10 cellular contexts compared by ENCODE assay signal in the genomic region with DNA sequence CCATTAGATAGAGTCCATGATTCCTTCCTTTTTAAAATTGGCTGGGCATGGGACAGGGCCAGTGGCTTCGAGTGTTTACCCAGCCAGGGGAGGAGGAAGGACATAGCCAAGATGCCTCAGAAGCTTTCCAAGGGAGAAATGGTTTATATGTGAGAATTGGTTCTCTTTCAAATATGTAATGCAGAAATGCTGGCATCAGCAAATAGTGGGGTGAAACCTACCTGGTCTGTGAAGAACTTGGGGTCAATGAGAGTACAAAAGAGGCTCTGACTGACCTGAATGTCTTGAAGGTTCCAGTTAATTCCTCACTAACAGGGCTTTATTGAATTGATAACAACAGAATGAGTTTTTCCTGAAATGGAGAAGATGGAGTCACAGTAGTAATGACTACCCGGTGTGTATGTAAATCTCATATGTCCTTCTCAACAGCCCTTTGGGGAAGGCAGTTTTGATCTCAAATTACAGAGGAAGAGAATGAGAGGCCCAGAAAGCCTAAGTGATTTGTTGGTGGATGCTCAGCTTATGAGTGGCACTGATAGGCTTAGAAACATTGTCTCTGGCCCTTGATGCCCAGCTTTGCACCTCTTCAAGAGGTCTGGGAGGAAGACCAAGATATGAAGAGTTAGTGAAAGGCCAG. TPM values are rescaled to one million over a fixed set of nuclear protein-coding genes. Genes with fewer than 3 reads are reported as not detected.
DNase-seq lines count a peak whose midpoint lies in the region; ATAC-seq and TF ChIP-seq lines count a peak whose summit lies in the region.
"Had no signal": no experiment of that assay in that cellular context is flagged by ENCODE, and none has a peak within 500 bp of the region (broad histone marks: within the 10 kb centered on the region; RNA-seq: fewer than 3 reads in every experiment).

No MANE protein-coding gene starts in this region.

- ATAC-seq in activated CD8-positive, alpha-beta memory T cell treated with anti-CD3 and anti-CD28 coated beads, Interleukin-2, amount 10 ng/mL, durations not matched to agents 7 days and 5 days, result no peak
- ATAC-seq in PC-3 (no peak), GM19455 (IDR thresholded peaks at IDR 0.05; ENCODE audit: unreplicated experiment) (no peak)
- no peak for ATAC-seq in effector memory CD8-positive, alpha-beta T cell (replicated peaks)

- no peak for DNase-seq in activated CD8-positive, alpha-beta memory T cell treated with anti-CD3 and anti-CD28 coated beads, Interleukin-2, amount 10 ng/mL, durations not matched to agents 7 days and 5 days
- DNase-seq in activated CD8-positive, alpha-beta memory T cell treated with anti-CD3 and anti-CD28 coated beads, Interleukin-2, amount 50 U/mL, for 48 hours, result no peak
- DNase-seq in PC-3 (no peak), smooth muscle cell (lab: John Stamatoyannopoulos, UW; ENCODE audit: unreplicated experiment) (no peak), KBM-7 (no peak), GM23248 (no peak)
- DNase-seq in effector memory CD8-positive, alpha-beta T cell, result no peak
- DNase-seq: amniotic stem cell had no signal

- H3K9me3 Mint-ChIP-seq in activated CD8-positive, alpha-beta memory T cell treated with anti-CD3 and anti-CD28 coated beads, Interleukin-2, amount 10 ng/mL, durations not matched to agents 7 days and 5 days (ENCODE audit: low read depth), result no peaks in the 10 kb centered on the region
- H3K9me3 Mint-ChIP-seq in effector memory CD8-positive, alpha-beta T cell, result no peaks in the 10 kb centered on the region
- H3K9me3 Mint-ChIP-seq: IgD-negative memory B cell had no signal

- H3K9ac ChIP-seq in PC-3 (ENCODE audit: low read length) (no peak overlapping the region), smooth muscle cell (ENCODE audit: low read depth) (peak overlapping the region; percentile 100), GM23248 (no peak overlapping the region)

- H4K20me1 ChIP-seq in PC-3 (ENCODE audit: low read length) (peaks cover 66% of the 10 kb centered on the region), smooth muscle cell (ENCODE audit: low read depth) (peaks cover 74% of the 10 kb centered on the region), GM23248 (ENCODE audit: insufficient read depth) (no peaks in the 10 kb centered on the region)

- H3K9me2 ChIP-seq in PC-3 (replicated peaks; ENCODE audit: low read length) (no peaks in the 10 kb centered on the region), GM23248 (ENCODE audit: insufficient read depth) (no peaks in the 10 kb centered on the region)

- peaks cover 34% of the 10 kb centered on the region for H3K36me3 Mint-ChIP-seq in activated CD8-positive, alpha-beta memory T cell treated with anti-CD3 and anti-CD28 coated beads, Interleukin-2, amount 10 ng/mL, durations not matched to agents 7 days and 5 days
- H3K36me3 Mint-ChIP-seq in effector memory CD8-positive, alpha-beta T cell (ENCODE audit: insufficient read depth), result peaks cover 28% of the 10 kb centered on the region
- H3K36me3 Mint-ChIP-seq: IgD-negative memory B cell had no signal

- H3K27ac ChIP-seq in PC-3 (ENCODE audit: low read length) (no peak overlapping the region), smooth muscle cell (ENCODE audit: low read depth) (peak overlapping the region; percentile 96), GM23248 (no peak overlapping the region)

- 33% methylated on average over 2 of the region's 2 CpGs for WGBS in smooth muscle cell (ENCODE audit: low lambda C conversion rate)
- 97 to 100% methylated on average over 2 of the region's 2 CpGs for WGBS in GM23248 (ENCODE audit: low coverage in 1 of 2, low lambda C conversion rate in 2 of 2, missing lambda C conversion rate in 2 of 2), 2 experiments

- no TSS peak for BruUV-seq in PC-3 (replicated peaks; lab: Mats Ljungman, UMichigan)

- POLR2A ChIA-PET in PC-3 (lab: Charles Lee; ENCODE audit: unreplicated experiment), result interaction anchor here (0.6 to 0.7 kb wide), 2 partner anchors 126 to 139 kb away, joined by 6 to 7 read pairs; no protein-coding TSS in a partner anchor

- H3K4me2 ChIP-seq in PC-3 (ENCODE audit: low read length) (peak overlapping the region; percentile 87), smooth muscle cell (peak overlapping the region; percentile 97), GM23248 (ENCODE audit: unreplicated experiment) (no peak overlapping the region)

- H3K27ac Mint-ChIP-seq in activated CD8-positive, alpha-beta memory T cell treated with anti-CD3 and anti-CD28 coated beads, Interleukin-2, amount 10 ng/mL, durations not matched to agents 7 days and 5 days, result no peak overlapping the region
- H3K27ac Mint-ChIP-seq in effector memory CD8-positive, alpha-beta T cell, result no peak overlapping the region
- H3K27ac Mint-ChIP-seq: IgD-negative memory B cell had no signal

- no peak for TF ChIP-seq CTCF in PC-3 (conservative IDR thresholded peaks at IDR 0.05; ENCODE audit: low read depth, low read length)
- no peak for TF ChIP-seq CTCF in smooth muscle cell (IDR thresholded peaks at IDR 0.05; ENCODE audit: borderline replicate concordance, insufficient read depth, poor library complexity, severe bottlenecking)

- CTCF ChIA-PET in activated CD8-positive, alpha-beta memory T cell treated with anti-CD3 and anti-CD28 coated beads, Interleukin-2, amount 10 ng/mL, durations not matched to agents 7 days and 5 days (lab: Charles Lee), result interaction anchor here (0.9 to 3.0 kb wide), 5 partner anchors 54 to 180 kb away, joined by 3 to 17 read pairs (median 6); no protein-coding TSS in a partner anchor
- CTCF ChIA-PET in PC-3 (lab: Charles Lee), result no interaction called here

- H3K4me3 Mint-ChIP-seq in activated CD8-positive, alpha-beta memory T cell treated with anti-CD3 and anti-CD28 coated beads, Interleukin-2, amount 10 ng/mL, durations not matched to agents 7 days and 5 days, result peak overlapping the region; percentile 90
- peak overlapping the region; percentile 25 to 94 for H3K4me3 Mint-ChIP-seq in effector memory CD8-positive, alpha-beta T cell

- H3K36me3 ChIP-seq in PC-3 (ENCODE audit: low read depth, low read length) (peaks cover 16% of the 10 kb centered on the region), smooth muscle cell (ENCODE audit: low read depth) (no peaks in the 10 kb centered on the region), GM23248 (ENCODE audit: low read depth) (no peaks in the 10 kb centered on the region)

- peaks cover 13% of the 10 kb centered on the region for H3K27me3 Mint-ChIP-seq in activated CD8-positive, alpha-beta memory T cell treated with anti-CD3 and anti-CD28 coated beads, Interleukin-2, amount 10 ng/mL, durations not matched to agents 7 days and 5 days
- peaks cover 32 to 37% of the 10 kb centered on the region in 2 donors for H3K27me3 Mint-ChIP-seq in effector memory CD8-positive, alpha-beta T cell

- H3K9me3 ChIP-seq in PC-3 (ENCODE audit: low read length) (no peaks in the 10 kb centered on the region), smooth muscle cell (replicated peaks; ENCODE audit: low read depth) (no peaks in the 10 kb centered on the region), GM23248 (ENCODE audit: low read depth) (no peaks in the 10 kb centered on the region)

- intact Hi-C loops in PC-3 (cut with micrococcal nuclease), result no loop called here

- peaks cover 60% of the 10 kb centered on the region for H3K4me1 Mint-ChIP-seq in activated CD8-positive, alpha-beta memory T cell treated with anti-CD3 and anti-CD28 coated beads, Interleukin-2, amount 10 ng/mL, durations not matched to agents 7 days and 5 days
- peaks cover 22% of the 10 kb centered on the region in 2 donors for H3K4me1 Mint-ChIP-seq in effector memory CD8-positive, alpha-beta T cell (ENCODE audit: low read depth in 2 of 2)

- H2AFZ ChIP-seq in PC-3 (ENCODE audit: low read length) (no peak overlapping the region), smooth muscle cell (ENCODE audit: low read depth) (no peak overlapping the region), GM23248 (no peak overlapping the region)

- H3K27me3 ChIP-seq in PC-3 (ENCODE audit: low read length) (peaks cover 18% of the 10 kb centered on the region), smooth muscle cell (ENCODE audit: low read depth) (no peaks in the 10 kb centered on the region), GM23248 (replicated peaks; ENCODE audit: insufficient read depth) (peaks cover 19% of the 10 kb centered on the region)

- in situ Hi-C loops in KBM-7 (cut with MboI; ENCODE audit: low pct_unique_long_range_greater_than_20kb, low sequenced_read_pairs) (no loop called here), GM23248 (cut with MboI) (no loop called here)

- peaks cover 35% of the 10 kb centered on the region for H3K4me1 ChIP-seq in PC-3 (ENCODE audit: insufficient read depth, low read length)
- peaks cover 22% of the 10 kb centered on the region for H3K4me1 ChIP-seq in smooth muscle cell (ENCODE audit: low read depth)
- peaks cover 23% of the 10 kb centered on the region for H3K4me1 ChIP-seq in GM23248 (ENCODE audit: insufficient read depth)

- H3K79me2 ChIP-seq in PC-3 (ENCODE audit: low read length), result peaks cover 36% of the 10 kb centered on the region
- H3K79me2 ChIP-seq in smooth muscle cell (ENCODE audit: low read depth), result peaks cover 42% of the 10 kb centered on the region
- H3K79me2 ChIP-seq in GM23248 (ENCODE audit: insufficient read depth), result 0 out of 2 replicates have a peak, but pooled peaks cover 6% of the 10 kb centered on the region

- H3K4me3 ChIP-seq in PC-3 (ENCODE audit: low read length) (peak overlapping the region; percentile 83), smooth muscle cell (peak overlapping the region; percentile 97), GM23248 (no peak overlapping the region)

- no peaks in the 10 kb centered on the region for H3F3A ChIP-seq in PC-3 (ENCODE audit: low read length, unreplicated experiment)
- peaks cover 39% of the 10 kb centered on the region for H3F3A ChIP-seq in smooth muscle cell (ENCODE audit: low read depth)
- H3F3A ChIP-seq in GM23248 (ENCODE audit: insufficient read depth), result peaks cover 24% of the 10 kb centered on the region

RNA-seq across cellular contexts. Expression of a gene that starts 2.6 kb away (rescaled TPM):
- 10 to 100 TPM; 21.3 to 36.5 TPM for total RNA-seq in activated CD8-positive, alpha-beta memory T cell treated with anti-CD3 and anti-CD28 coated beads, Interleukin-2, amount 10 ng/mL, durations not matched to agents 7 days and 5 days
- 275 and 335 TPM in 2 replicates for total RNA-seq in PC-3 (2014; rRNA removed)
- total RNA-seq in smooth muscle cell, result 229 and 231 TPM in 2 replicates
- 152 and 268 TPM in 2 replicates for polyA plus RNA-seq in smooth muscle cell
- 0.86 and 4.9 TPM in 2 replicates for total RNA-seq in GM23248 (2014; rRNA removed; shearing (Covaris generic))
- 1.5 and 1.7 TPM in 2 replicates for polyA plus RNA-seq in GM23248 (2016; fragmentation: Nextera tagmentation; extraction: Ambion mirVana)
